8 cellular contexts compared by ENCODE assay signal in genomic region chr9:78601957-78602565, GRCh38.
DNase-seq lines count a peak whose midpoint lies in the region; ATAC-seq and TF ChIP-seq lines count a peak whose summit lies in the region.

No MANE protein-coding gene starts in this region.

- H3K4me3 Mint-ChIP-seq in memory B cell, result no peak overlapping the region

- ATAC-seq in HG03280 (IDR thresholded peaks at IDR 0.05; ENCODE audit: unreplicated experiment) (peak; percentile 70), memory B cell (ENCODE audit: low read depth) (no peak), HG03571 (IDR thresholded peaks at IDR 0.05; ENCODE audit: unreplicated experiment) (no peak), GM18870 (IDR thresholded peaks at IDR 0.05; ENCODE audit: unreplicated experiment) (no peak)

- peaks cover 7% of the 10 kb centered on the region for H3K27me3 Mint-ChIP-seq in memory B cell

- peak; percentile 80 for TF ChIP-seq CTCF in AG09319 (IDR thresholded peaks at IDR 0.05; ENCODE audit: low read depth, low read length)
- TF ChIP-seq CTCF in GM12872 (IDR thresholded peaks at IDR 0.05; ENCODE audit: insufficient read depth, low read depth, low read length), result peak; percentile 78

- H3K4me1 Mint-ChIP-seq in memory B cell, result peaks cover 6% of the 10 kb centered on the region

- H3K36me3 Mint-ChIP-seq in memory B cell, result no peaks in the 10 kb centered on the region

- DNase-seq in AG09319 (ENCODE audit: extremely low read depth, low read depth) (no peak), NCI-H526 (lab: John Stamatoyannopoulos, UW) (peak; percentile 9 to 48), cerebellar cortex (ENCODE audit: low spot score) (peak; percentile 52), memory B cell (ENCODE audit: low spot score in 2 of 2) (peak; percentile 26 to 30)

- H3K9me3 Mint-ChIP-seq in memory B cell, result no peaks in the 10 kb centered on the region

- H3K27ac Mint-ChIP-seq in memory B cell, result no peak overlapping the region
